Comparison of ENCODE assay signal across 18 cellular contexts in the genomic region with DNA sequence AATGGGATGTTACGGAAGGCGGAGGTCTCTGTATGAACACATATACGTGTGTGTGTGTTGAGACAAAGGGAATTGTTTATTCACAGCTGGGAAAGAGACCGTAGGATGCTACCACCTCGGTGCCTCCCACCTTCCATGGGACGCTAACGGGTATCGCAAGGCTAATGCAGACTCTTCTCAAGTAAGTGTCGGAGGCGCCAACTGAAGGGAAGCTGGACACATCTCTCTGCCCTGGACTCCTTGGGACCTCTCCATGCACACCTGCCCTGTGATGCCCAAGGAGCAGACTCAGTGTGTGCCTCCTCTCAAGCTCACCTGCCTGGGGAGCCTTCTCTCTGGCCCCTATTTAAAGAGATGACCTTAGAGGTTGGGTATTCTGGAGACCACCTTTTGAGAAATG.
DNase-seq lines count a peak whose midpoint lies in the region; TF ChIP-seq lines count a peak whose summit lies in the region.
"Had no signal": no experiment of that assay in that cellular context is flagged by ENCODE, and none has a peak within 500 bp of the region (broad histone marks: within the 10 kb centered on the region; RNA-seq: fewer than 3 reads in every experiment).

No MANE protein-coding gene starts in this region.

- H3K36me3 ChIP-seq in neural progenitor cell: no peaks in the 10 kb centered on the region
- H3K36me3 ChIP-seq: adrenal gland, vagina had no signal

- H3K4me1 Mint-ChIP-seq in activated CD4-positive, alpha-beta T cell treated with anti-CD3 and anti-CD28 coated beads, Interleukin-2, amount 10 ng/mL, durations not matched to agents 24 days and 14 days: peaks cover 28% of the 10 kb centered on the region
- H3K4me1 Mint-ChIP-seq in chondrocyte (ENCODE audit: low read depth) (peaks cover 27% of the 10 kb centered on the region), neural progenitor cell (peaks cover 71% of the 10 kb centered on the region)

- no peaks in the 10 kb centered on the region for H3K36me3 Mint-ChIP-seq in activated CD4-positive, alpha-beta T cell treated with anti-CD3 and anti-CD28 coated beads, Interleukin-2, amount 10 ng/mL, durations not matched to agents 24 days and 14 days (ENCODE audit: low read depth)
- H3K36me3 Mint-ChIP-seq in chondrocyte (ENCODE audit: low read depth) (no peaks in the 10 kb centered on the region), neural progenitor cell (peaks cover 48% of the 10 kb centered on the region)

- TF ChIP-seq CTCF in NB4 (IDR thresholded peaks at IDR 0.05; ENCODE audit: low read depth, low read length) (no peak), chondrocyte (IDR thresholded peaks at IDR 0.05) (no peak), neural progenitor cell (IDR thresholded peaks at IDR 0.05) (no peak)

- H3K27ac ChIP-seq in neural progenitor cell: no peak overlapping the region
- H3K27ac ChIP-seq: A549, vagina, VCaP had no signal

- H4K20me1 ChIP-seq in neural progenitor cell (ENCODE audit: low read depth): peaks cover 3% of the 10 kb centered on the region

- no peaks in the 10 kb centered on the region for H3K79me2 ChIP-seq in neural progenitor cell (ENCODE audit: low read depth)

- H3K4me2 ChIP-seq in neural progenitor cell: no peak overlapping the region
- H3K4me2 ChIP-seq: A549 had no signal

- H3K4me3 ChIP-seq in NB4 (ENCODE audit: low read depth, low read length): peak overlapping the region; percentile 82
- H3K4me3 ChIP-seq in neural progenitor cell: no peak overlapping the region
- H3K4me3 ChIP-seq: A549 had no signal

- no peaks in the 10 kb centered on the region for H3K9me3 ChIP-seq in neural progenitor cell (ENCODE audit: low read depth)
- H3K9me3 ChIP-seq: A549, adrenal gland, vagina had no signal

- peaks cover 23% of the 10 kb centered on the region for H3K27me3 ChIP-seq in neural progenitor cell
- H3K27me3 ChIP-seq: adrenal gland, vagina had no signal

- no peak overlapping the region for H3K9ac ChIP-seq in neural progenitor cell

- H2AFZ ChIP-seq in neural progenitor cell (replicated peaks): no peak overlapping the region

- no peak for TF ChIP-seq POLR2A in NB4 (IDR thresholded peaks at IDR 0.05; ENCODE audit: extremely low read depth, insufficient read length)

- H3K27me3 Mint-ChIP-seq in activated CD4-positive, alpha-beta T cell treated with anti-CD3 and anti-CD28 coated beads, Interleukin-2, amount 10 ng/mL, durations not matched to agents 24 days and 14 days: peaks cover 4% of the 10 kb centered on the region
- H3K27me3 Mint-ChIP-seq in chondrocyte (ENCODE audit: low read depth) (peaks cover 2% of the 10 kb centered on the region), neural progenitor cell (ENCODE audit: insufficient read depth, low read depth) (peaks cover 4% of the 10 kb centered on the region)

- H3K4me1 ChIP-seq in neural progenitor cell: peaks cover 30% of the 10 kb centered on the region
- H3K4me1 ChIP-seq: A549, adrenal gland had no signal

- peaks cover 12% of the 10 kb centered on the region for H3F3A ChIP-seq in neural progenitor cell (ENCODE audit: low read depth)

- peak overlapping the region; percentile 88 for H3K4me3 Mint-ChIP-seq in activated CD4-positive, alpha-beta T cell treated with anti-CD3 and anti-CD28 coated beads, Interleukin-2, amount 10 ng/mL, durations not matched to agents 24 days and 14 days
- H3K4me3 Mint-ChIP-seq in chondrocyte (ENCODE audit: unreplicated experiment): no peak overlapping the region
- peak overlapping the region; percentile 70 for H3K4me3 Mint-ChIP-seq in neural progenitor cell

- DNase-seq in activated CD4-positive, alpha-beta T cell treated with anti-CD3 and anti-CD28 coated beads, Interleukin-2, amount 10 ng/mL, durations not matched to agents 24 days and 14 days: no peak
- no peak for DNase-seq in activated CD4-positive, alpha-beta T cell treated with anti-CD3 and anti-CD28 coated beads, Interleukin-2, amount 50 U/mL, for 1 hour
- DNase-seq in NB4 (ENCODE audit: low read depth) (no peak), chondrocyte (ENCODE audit: low spot score) (peak; percentile 33), neural progenitor cell (ENCODE audit: low spot score) (no peak), NCI-H748 treated with DMSO at 0.1 percent for 48 hours (lab: John Stamatoyannopoulos, UW) (no peak), HuH-7 (ENCODE audit: low spot score) (no peak)
- DNase-seq in stimulated activated CD4-positive, alpha-beta T cell treated with anti-CD3 and anti-CD28 coated beads, Interleukin-15, amount 100 ng/mL, for 24 hours: no peak
- DNase-seq: activated CD8-positive, alpha-beta memory T cell treated with anti-CD3 and anti-CD28 coated beads, Interleukin-2, amount 50 U/mL, for 4 hours; adrenal gland; cerebellar nuclear complex; hypothalamus; IMR-90; MV-4-11; NCI-H69 had no signal

- no peak overlapping the region for H3K27ac Mint-ChIP-seq in activated CD4-positive, alpha-beta T cell treated with anti-CD3 and anti-CD28 coated beads, Interleukin-2, amount 10 ng/mL, durations not matched to agents 24 days and 14 days
- H3K27ac Mint-ChIP-seq in chondrocyte (ENCODE audit: unreplicated experiment): no peak overlapping the region
- H3K27ac Mint-ChIP-seq in neural progenitor cell: peak overlapping the region; percentile 97

- H3K9me3 Mint-ChIP-seq in activated CD4-positive, alpha-beta T cell treated with anti-CD3 and anti-CD28 coated beads, Interleukin-2, amount 10 ng/mL, durations not matched to agents 24 days and 14 days: peaks cover 4% of the 10 kb centered on the region
- H3K9me3 Mint-ChIP-seq in chondrocyte (ENCODE audit: low read depth) (no peaks in the 10 kb centered on the region), neural progenitor cell (peaks cover 5% of the 10 kb centered on the region)

- intact Hi-C loops in activated CD4-positive, alpha-beta T cell treated with anti-CD3 and anti-CD28 coated beads, Interleukin-2, amount 10 ng/mL, durations not matched to agents 24 days and 14 days (cut with micrococcal nuclease): loop anchor here (1.0 kb wide), 1 partner anchor 30 kb away; no protein-coding TSS in a partner anchor
